8 cellular contexts compared by ENCODE assay signal in the genomic region with DNA sequence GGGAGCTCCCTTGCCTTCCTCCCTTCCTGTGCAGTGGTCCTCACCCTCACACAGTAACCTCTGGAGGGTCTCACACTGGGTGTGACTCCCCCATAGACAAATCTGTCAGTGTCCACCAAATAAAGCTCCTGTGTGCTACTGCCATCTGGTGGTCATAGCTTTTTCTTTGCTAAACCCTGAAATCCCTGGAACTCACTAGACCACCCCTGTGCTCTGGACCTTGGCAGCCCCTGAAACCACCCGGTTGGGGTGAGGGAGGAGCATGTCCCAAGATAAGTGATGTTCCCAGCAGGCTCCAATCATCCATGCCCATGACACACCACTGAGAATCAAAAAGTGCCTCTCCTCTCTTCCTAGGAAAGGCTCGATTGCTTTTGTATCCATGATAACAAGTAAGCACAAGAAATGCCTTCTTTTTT. TPM values are rescaled to one million over a fixed set of nuclear protein-coding genes. Genes with fewer than 3 reads are reported as not detected.
DNase-seq lines count a peak whose midpoint lies in the region; ATAC-seq, FAIRE-seq and TF ChIP-seq lines count a peak whose summit lies in the region.

No MANE protein-coding gene starts in this region.

- no peak overlapping the region for H3K9ac ChIP-seq in endothelial cell of umbilical vein (replicated peaks; ENCODE audit: extremely low read depth, insufficient read depth, low read length)

- dilution Hi-C loops in endothelial cell of umbilical vein (cut with MboI; ENCODE audit: extremely low pct_ligation_motif_present, low sequenced_read_pairs) = no loop called here

- H3K36me3 ChIP-seq in endothelial cell of umbilical vein (ENCODE audit: control insufficient read depth in 2 of 2, extremely low read depth in 1 of 2, insufficient read depth in 2 of 2, low read length in 2 of 2) = peaks cover 0 to 5% of the 10 kb centered on the region in 2 experiments
- H3K36me3 ChIP-seq in mucosa of descending colon (ENCODE audit: low read depth) = no peaks in the 10 kb centered on the region
- H3K36me3 ChIP-seq in uterus = no peaks in the 10 kb centered on the region

- no peaks in the 10 kb centered on the region for H3K79me2 ChIP-seq in endothelial cell of umbilical vein (ENCODE audit: control insufficient read depth, insufficient read depth, low read length)

- peak; percentile 60 for DNase-seq in AG08395 (ENCODE audit: low spot score)
- DNase-seq in GM12892 (ENCODE audit: insufficient read length) = no peak
- DNase-seq in NCI-H226 = peak; percentile 7
- DNase-seq in activated CD4-positive, alpha-beta memory T cell treated with anti-CD3 and anti-CD28 coated beads, Interleukin-2, amount 10 ng/mL, durations not matched to agents 7 days and 5 days = peak; percentile 49
- peak; percentile 62 for DNase-seq in endothelial cell of umbilical vein (ENCODE audit: low read depth, low spot score)
- peak in 1 of 3 donors; percentile 75 for DNase-seq in mucosa of descending colon
- peak; percentile 37 to 57 for DNase-seq in uterus

- POLR2A ChIA-PET in activated CD4-positive, alpha-beta memory T cell treated with anti-CD3 and anti-CD28 coated beads, Interleukin-2, amount 10 ng/mL, durations not matched to agents 7 days and 5 days (lab: Charles Lee) = interaction anchor here (0.6 to 2.9 kb wide), 7 partner anchors 11 to 197 kb away, joined by 3 to 10 read pairs (median 5); partner anchors contain the start of genes CA11 and RUVBL2
- POLR2A ChIA-PET in endothelial cell of umbilical vein (lab: Charles Lee) = interaction anchor here (1.4 kb wide), 1 partner anchor 30 kb away, joined by 7 read pairs; the partner anchor contains the start of gene PPP1R15A

- no peaks in the 10 kb centered on the region for H3K9me3 Mint-ChIP-seq in activated CD4-positive, alpha-beta memory T cell treated with anti-CD3 and anti-CD28 coated beads, Interleukin-2, amount 10 ng/mL, durations not matched to agents 7 days and 5 days

- peaks cover under 1% of the 10 kb centered on the region for H3K4me1 Mint-ChIP-seq in activated CD4-positive, alpha-beta memory T cell treated with anti-CD3 and anti-CD28 coated beads, Interleukin-2, amount 10 ng/mL, durations not matched to agents 7 days and 5 days

- FAIRE-seq in GM12892 (lab: Jason Lieb, UNC) = peak; percentile 86
- peak; percentile 92 for FAIRE-seq in endothelial cell of umbilical vein (lab: Jason Lieb, UNC)

- TF ChIP-seq CTCF in endothelial cell of umbilical vein (IDR thresholded peaks at IDR 0.05; ENCODE audit: extremely low read depth in 1 of 2, insufficient read depth in 1 of 2, low read depth in 1 of 2, low read length in 2 of 2) = peak; percentile 73 to 79
- peak; percentile 56 for TF ChIP-seq CTCF in mucosa of descending colon (IDR thresholded peaks at IDR 0.05)
- TF ChIP-seq CTCF in uterus (IDR thresholded peaks at IDR 0.05) = peak; percentile 79 to 85 (median 82)

- TF ChIP-seq POLR2A in GM12892 (IDR thresholded peaks at IDR 0.05; ENCODE audit: low read depth, low read length) (no peak), endothelial cell of umbilical vein (IDR thresholded peaks at IDR 0.05; ENCODE audit: low read depth, low read length) (no peak), uterus (IDR thresholded peaks at IDR 0.05) (no peak)

- H3K27me3 Mint-ChIP-seq in activated CD4-positive, alpha-beta memory T cell treated with anti-CD3 and anti-CD28 coated beads, Interleukin-2, amount 10 ng/mL, durations not matched to agents 7 days and 5 days = no peaks in the 10 kb centered on the region

- H4K20me1 ChIP-seq in endothelial cell of umbilical vein (replicated peaks; ENCODE audit: control insufficient read depth, extremely low read depth, insufficient read depth, low read length) = no peaks in the 10 kb centered on the region

- CTCF ChIA-PET in activated CD4-positive, alpha-beta memory T cell treated with anti-CD3 and anti-CD28 coated beads, Interleukin-2, amount 10 ng/mL, durations not matched to agents 7 days and 5 days (lab: Charles Lee) = interaction anchor here (0.6 to 6.4 kb wide), 37 partner anchors 9 to 337 kb away, joined by 3 to 109 read pairs (median 5); partner anchors contain the start of genes CA11, DHDH, FTL and NUCB1
- CTCF ChIA-PET in endothelial cell of umbilical vein (lab: Charles Lee) = interaction anchor here (0.6 to 10.5 kb wide), 46 partner anchors 11 to 356 kb away, joined by 3 to 427 read pairs (median 6); partner anchors contain the start of genes BAX, BCAT2, CA11 and GYS1

- no peak overlapping the region for H3K4me2 ChIP-seq in endothelial cell of umbilical vein (ENCODE audit: insufficient read depth, low read length)

- BruUV-seq in endothelial cell of umbilical vein (replicated peaks; lab: Mats Ljungman, UMichigan) = no TSS peak

- no peak overlapping the region for H3K4me3 Mint-ChIP-seq in activated CD4-positive, alpha-beta memory T cell treated with anti-CD3 and anti-CD28 coated beads, Interleukin-2, amount 10 ng/mL, durations not matched to agents 7 days and 5 days

- no peaks in the 10 kb centered on the region for H3K9me1 ChIP-seq in endothelial cell of umbilical vein (replicated peaks; ENCODE audit: control insufficient read depth, extremely low read depth, insufficient read depth, low read length)

- no peak overlapping the region for H3K4me3 ChIP-seq in endothelial cell of umbilical vein (replicated peaks in 1 of 3; ENCODE audit: insufficient read depth in 1 of 3, low read depth in 1 of 3, low read length in 3 of 3)
- no peak overlapping the region for H3K4me3 ChIP-seq in mucosa of descending colon
- no peak overlapping the region for H3K4me3 ChIP-seq in uterus

- H3K4me1 ChIP-seq in endothelial cell of umbilical vein (ENCODE audit: control insufficient read depth, extremely low read depth, insufficient read depth, low read length) (no peaks in the 10 kb centered on the region), mucosa of descending colon (ENCODE audit: low read depth) (no peaks in the 10 kb centered on the region), uterus (no peaks in the 10 kb centered on the region)

- ATAC-seq in mucosa of descending colon (peak; percentile 56), HG02981 (IDR thresholded peaks at IDR 0.05; ENCODE audit: unreplicated experiment) (no peak)

- H3K27ac ChIP-seq in endothelial cell of umbilical vein (ENCODE audit: insufficient read depth, low read depth, low read length) = no peak overlapping the region
- H3K27ac ChIP-seq in uterus = no peak overlapping the region

- intact Hi-C loops in endothelial cell of umbilical vein (cut with micrococcal nuclease) (loop anchor here (1.0 kb wide), 4 partner anchors 47 to 196 kb away; partner anchors contain the start of gene CA11), mucosa of descending colon (cut with DNase I, micrococcal nuclease) (no loop called here), uterus (cut with DNase I; ENCODE audit: low total_unique reads) (no loop called here)

- H3K9me3 ChIP-seq in endothelial cell of umbilical vein (replicated peaks; ENCODE audit: control insufficient read depth, insufficient read depth, low read length) (no peaks in the 10 kb centered on the region), mucosa of descending colon (no peaks in the 10 kb centered on the region), uterus (no peaks in the 10 kb centered on the region)

- no peak overlapping the region for H2AFZ ChIP-seq in endothelial cell of umbilical vein (ENCODE audit: low read depth, low read length)

- H3K27ac Mint-ChIP-seq in activated CD4-positive, alpha-beta memory T cell treated with anti-CD3 and anti-CD28 coated beads, Interleukin-2, amount 10 ng/mL, durations not matched to agents 7 days and 5 days = no peak overlapping the region

- H3K36me3 Mint-ChIP-seq in activated CD4-positive, alpha-beta memory T cell treated with anti-CD3 and anti-CD28 coated beads, Interleukin-2, amount 10 ng/mL, durations not matched to agents 7 days and 5 days (ENCODE audit: low read depth) = no peaks in the 10 kb centered on the region

- H3K27me3 ChIP-seq in endothelial cell of umbilical vein (ENCODE audit: control insufficient read depth in 2 of 2, insufficient read depth in 2 of 2, low read length in 2 of 2) (no peaks in the 10 kb centered on the region), uterus (no peaks in the 10 kb centered on the region)

RNA-seq across cellular contexts. Expression of gene HSD17B14, which starts 6.5 kb away (rescaled TPM):
- 6.3 TPM for polyA plus RNA-seq in GM12892 (2012; ENCODE audit: missing spikeins)
- under 1 TPM; 0.50 to 0.63 TPM for total RNA-seq in activated CD4-positive, alpha-beta memory T cell treated with anti-CD3 and anti-CD28 coated beads, Interleukin-2, amount 10 ng/mL, durations not matched to agents 7 days and 5 days
- total RNA-seq in endothelial cell of umbilical vein (20.9 and 21.5 TPM in 2 replicates), mucosa of descending colon (10 to 100 TPM in 1 of 3 donors, 1 to 10 TPM in 2; 2.4 to 10.1 (median 2.4) TPM), uterus (10 to 100 TPM in 1 of 4 donors, 1 to 10 TPM in 3; 5.6 to 31.9 (median 8.7) TPM)
- polyA plus RNA-seq in endothelial cell of umbilical vein = 44.5 and 46.3 TPM in 2 replicates
- polyA plus RNA-seq in endothelial cell of umbilical vein (2011; cell fraction: cytosol; rRNA removed) = 15.0 and 24.3 TPM in 2 replicates
- polyA plus RNA-seq in endothelial cell of umbilical vein (2011; cell fraction: nucleus; rRNA removed) = 39.2 and 43.9 TPM in 2 replicates
- polyA plus RNA-seq in endothelial cell of umbilical vein (2012) = 17.7 and 28.1 TPM in 2 replicates
- 9.4 and 9.6 TPM in 2 replicates for polyA minus RNA-seq in endothelial cell of umbilical vein
- polyA minus RNA-seq in endothelial cell of umbilical vein (2011; cell fraction: cytosol; rRNA and poly(A)+ RNA removed) = not detected
- 8.8 and 18.9 TPM in 2 replicates for polyA minus RNA-seq in endothelial cell of umbilical vein (2011; cell fraction: nucleus; rRNA and poly(A)+ RNA removed)

RNA-seq across cellular contexts. Expression of gene PLEKHA4, which starts 25.7 kb away (rescaled TPM):
- 2.3 TPM for polyA plus RNA-seq in GM12892 (2012; ENCODE audit: missing spikeins)
- 1 to 10 TPM; 4.5 to 5.5 TPM for total RNA-seq in activated CD4-positive, alpha-beta memory T cell treated with anti-CD3 and anti-CD28 coated beads, Interleukin-2, amount 10 ng/mL, durations not matched to agents 7 days and 5 days
- total RNA-seq in endothelial cell of umbilical vein = 4.9 and 10.1 TPM in 2 replicates
- 3.9 and 4.5 TPM in 2 replicates for polyA plus RNA-seq in endothelial cell of umbilical vein
- 2.2 and 3.6 TPM in 2 replicates for polyA plus RNA-seq in endothelial cell of umbilical vein (2011; cell fraction: cytosol; rRNA removed)
- 5.3 and 6.6 TPM in 2 replicates for polyA plus RNA-seq in endothelial cell of umbilical vein (2011; cell fraction: nucleus; rRNA removed)
- 3.1 and 6.5 TPM in 2 replicates for polyA plus RNA-seq in endothelial cell of umbilical vein (2012)
- polyA minus RNA-seq in endothelial cell of umbilical vein = 4.5 and 4.6 TPM in 2 replicates
- not detected for polyA minus RNA-seq in endothelial cell of umbilical vein (2011; cell fraction: cytosol; rRNA and poly(A)+ RNA removed)
- 2.7 and 2.9 TPM in 2 replicates for polyA minus RNA-seq in endothelial cell of umbilical vein (2011; cell fraction: nucleus; rRNA and poly(A)+ RNA removed)
- total RNA-seq in mucosa of descending colon = 10 to 100 TPM in 2 of 3 donors, 1 to 10 TPM in 1; 4.6 to 30.2 (median 21.5) TPM
- total RNA-seq in uterus = 10 to 100 TPM in 2 of 4 donors, 1 to 10 TPM in 2; 1.3 to 60.4 (median 10.4) TPM

RNA-seq across cellular contexts. Expression of gene PPP1R15A, which starts 29.5 kb away (rescaled TPM):
- polyA plus RNA-seq in GM12892 (2012; ENCODE audit: missing spikeins) = 69.7 TPM
- 10 to 100 TPM; 77.2 to 81.4 TPM for total RNA-seq in activated CD4-positive, alpha-beta memory T cell treated with anti-CD3 and anti-CD28 coated beads, Interleukin-2, amount 10 ng/mL, durations not matched to agents 7 days and 5 days
- 67.4 and 73.4 TPM in 2 replicates for total RNA-seq in endothelial cell of umbilical vein
- 34.3 and 42.3 TPM in 2 replicates for polyA plus RNA-seq in endothelial cell of umbilical vein
- 59.0 and 85.4 TPM in 2 replicates for polyA plus RNA-seq in endothelial cell of umbilical vein (2011; cell fraction: cytosol; rRNA removed)
- polyA plus RNA-seq in endothelial cell of umbilical vein (2011; cell fraction: nucleus; rRNA removed) = 129 and 133 TPM in 2 replicates
- 62.9 and 77.9 TPM in 2 replicates for polyA plus RNA-seq in endothelial cell of umbilical vein (2012)
- polyA minus RNA-seq in endothelial cell of umbilical vein = 29.3 and 36.4 TPM in 2 replicates
- polyA minus RNA-seq in endothelial cell of umbilical vein (2011; cell fraction: cytosol; rRNA and poly(A)+ RNA removed) = 16.9 TPM
- polyA minus RNA-seq in endothelial cell of umbilical vein (2011; cell fraction: nucleus; rRNA and poly(A)+ RNA removed) = 48.8 and 83.7 TPM in 2 replicates
- 10 to 100 TPM; 31.8 to 47.7 (median 44.6) TPM for total RNA-seq in mucosa of descending colon
- total RNA-seq in uterus = 10 to 100 TPM; 28.6 to 53.0 (median 30.9) TPM

RNA-seq across cellular contexts. Expression of gene BCAT2, which starts 31.9 kb away (rescaled TPM):
- 29.2 TPM for polyA plus RNA-seq in GM12892 (2012; ENCODE audit: missing spikeins)
- total RNA-seq in activated CD4-positive, alpha-beta memory T cell treated with anti-CD3 and anti-CD28 coated beads, Interleukin-2, amount 10 ng/mL, durations not matched to agents 7 days and 5 days = 10 to 100 TPM; 39.8 TPM
- total RNA-seq in endothelial cell of umbilical vein (53.9 and 62.5 TPM in 2 replicates), mucosa of descending colon (10 to 100 TPM; 46.6 to 82.6 (median 57.4) TPM), uterus (10 to 100 TPM in 3 of 4 donors, 1 to 10 TPM in 1; 9.2 to 54.3 (median 24.6) TPM)
- 62.0 and 74.7 TPM in 2 replicates for polyA plus RNA-seq in endothelial cell of umbilical vein
- 43.5 and 53.8 TPM in 2 replicates for polyA plus RNA-seq in endothelial cell of umbilical vein (2011; cell fraction: cytosol; rRNA removed)
- 81.1 and 103 TPM in 2 replicates for polyA plus RNA-seq in endothelial cell of umbilical vein (2011; cell fraction: nucleus; rRNA removed)
- 50.2 and 59.0 TPM in 2 replicates for polyA plus RNA-seq in endothelial cell of umbilical vein (2012)
- 28.4 and 49.8 TPM in 2 replicates for polyA minus RNA-seq in endothelial cell of umbilical vein
- polyA minus RNA-seq in endothelial cell of umbilical vein (2011; cell fraction: cytosol; rRNA and poly(A)+ RNA removed) = 41.7 TPM
- 27.3 and 44.2 TPM in 2 replicates for polyA minus RNA-seq in endothelial cell of umbilical vein (2011; cell fraction: nucleus; rRNA and poly(A)+ RNA removed)

RNA-seq across cellular contexts. Expression of gene TULP2, which starts 55.8 kb away (rescaled TPM):
- polyA plus RNA-seq in GM12892 (2012; ENCODE audit: missing spikeins) = 3.1 TPM
- total RNA-seq in activated CD4-positive, alpha-beta memory T cell treated with anti-CD3 and anti-CD28 coated beads, Interleukin-2, amount 10 ng/mL, durations not matched to agents 7 days and 5 days = under 1 TPM in 1 of 2 experiments, not detected in 1; 0.13 TPM
- not detected in 2 replicates for total RNA-seq in endothelial cell of umbilical vein
- 0.08 and 0.18 TPM in 2 replicates for polyA plus RNA-seq in endothelial cell of umbilical vein
- 0.07 and 0.14 TPM in 2 replicates for polyA plus RNA-seq in endothelial cell of umbilical vein (2011; cell fraction: cytosol; rRNA removed)
- 0.10 and 0.18 TPM in 2 replicates for polyA plus RNA-seq in endothelial cell of umbilical vein (2011; cell fraction: nucleus; rRNA removed)
- polyA plus RNA-seq in endothelial cell of umbilical vein (2012) = not detected in 2 replicates
- polyA minus RNA-seq in endothelial cell of umbilical vein = 0.53 TPM in 1 of 2 replicates, not detected in the other
- not detected for polyA minus RNA-seq in endothelial cell of umbilical vein (2011; cell fraction: cytosol; rRNA and poly(A)+ RNA removed)
- polyA minus RNA-seq in endothelial cell of umbilical vein (2011; cell fraction: nucleus; rRNA and poly(A)+ RNA removed) = not detected in 2 replicates
- total RNA-seq in mucosa of descending colon = under 1 TPM in 1 of 3 donors, not detected in 2; 0.32 TPM
- under 1 TPM in 2 of 4 donors, not detected in 2; 0.14 to 0.70 TPM for total RNA-seq in uterus
